ENCODE assay signal across 14 cellular contexts in the genomic region with DNA sequence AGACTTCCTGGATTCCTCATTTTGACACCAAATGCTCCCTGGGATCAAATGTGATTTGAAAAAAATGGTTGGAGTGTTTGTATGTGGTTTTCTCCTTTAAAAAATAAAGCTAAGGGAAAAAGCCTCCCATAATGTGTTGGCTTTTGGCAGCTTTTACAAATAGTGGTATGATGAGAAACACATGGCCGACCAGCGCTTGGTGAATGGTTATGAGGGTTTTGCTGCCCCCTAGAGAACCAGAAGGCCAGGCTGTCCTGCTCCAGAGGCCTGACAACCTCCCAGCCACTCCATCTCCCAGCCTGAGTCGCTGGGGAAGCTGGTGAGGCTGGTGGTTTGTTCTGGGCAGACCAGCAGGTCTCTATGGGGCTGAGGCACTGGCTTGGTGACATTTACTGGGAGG.
A peak's percentile ranks its signal among the peaks of the same experiment; 100 is the strongest.
DNase-seq lines count a peak whose midpoint lies in the region; ATAC-seq and TF ChIP-seq lines count a peak whose summit lies in the region.
"Had no signal": no experiment of that assay in that cellular context is flagged by ENCODE, and none has a peak within 500 bp of the region (broad histone marks: within the 10 kb centered on the region; RNA-seq: fewer than 3 reads in every experiment).

No MANE protein-coding gene starts in this region.

- WGBS in esophagus squamous epithelium, 2 donors, result 68 to 82% methylated on average over 2 to 3 of the region's 3 CpGs

- H3K4me1 ChIP-seq in esophagus squamous epithelium, result no peaks in the 10 kb centered on the region

- no peaks in the 10 kb centered on the region for H3K9me3 Mint-ChIP-seq in mesothelial cell of epicardium
- H3K9me3 Mint-ChIP-seq: effector memory CD8-positive, alpha-beta T cell; stimulated activated naive CD8-positive, alpha-beta T cell treated with anti-CD3 and anti-CD28 coated beads, Interleukin-15, amount 100 ng/mL, for 72 hours had no signal

- no peaks in the 10 kb centered on the region for H3K36me3 Mint-ChIP-seq in mesothelial cell of epicardium

- H3K36me3 ChIP-seq in brain microvascular endothelial cell (replicated peaks) (no peaks in the 10 kb centered on the region), esophagus squamous epithelium (no peaks in the 10 kb centered on the region)
- H3K36me3 ChIP-seq: neutrophil had no signal

- no peak overlapping the region for H3K4me3 Mint-ChIP-seq in mesothelial cell of epicardium
- H3K4me3 Mint-ChIP-seq: effector memory CD8-positive, alpha-beta T cell; stimulated activated naive CD8-positive, alpha-beta T cell treated with anti-CD3 and anti-CD28 coated beads, Interleukin-15, amount 100 ng/mL, for 72 hours had no signal

- DNase-seq in AG09319 (ENCODE audit: extremely low read depth, low read depth) (peak; percentile 74), HT-29 (ENCODE audit: low spot score) (peak; percentile 53), brain microvascular endothelial cell (no peak), mesothelial cell of epicardium (ENCODE audit: low spot score in 2 of 2, unreplicated experiment in 2 of 2) (no peak), esophagus squamous epithelium (lab: John Stamatoyannopoulos, UW) (no peak), kidney tubule cell (ENCODE audit: low spot score) (no peak)
- DNase-seq: activated CD4-positive, alpha-beta T cell treated with anti-CD3 and anti-CD28 coated beads for 4 hours; effector memory CD8-positive, alpha-beta T cell; GF-D8; NCI-H2227 treated with DMSO at 0.1 percent for 48 hours; stimulated activated naive CD8-positive, alpha-beta T cell treated with anti-CD3 and anti-CD28 coated beads, Interleukin-15, amount 100 ng/mL, for 72 hours had no signal

- H3K27ac ChIP-seq in brain microvascular endothelial cell, result no peak overlapping the region
- no peak overlapping the region for H3K27ac ChIP-seq in esophagus squamous epithelium
- H3K27ac ChIP-seq: neutrophil had no signal

- TF ChIP-seq POLR2A in esophagus squamous epithelium (IDR thresholded peaks at IDR 0.05), result no peak

- in situ Hi-C loops in brain microvascular endothelial cell (cut with HindIII; ENCODE audit: low pct_ligation_motif_present, low sequenced_read_pairs), result no loop called here

- no peaks in the 10 kb centered on the region for H3K9me3 ChIP-seq in esophagus squamous epithelium
- H3K9me3 ChIP-seq: neutrophil had no signal

- TF ChIP-seq CTCF in AG09319 (IDR thresholded peaks at IDR 0.05; ENCODE audit: low read depth, low read length), result peak; percentile 77
- peak; percentile 64 for TF ChIP-seq CTCF in brain microvascular endothelial cell (IDR thresholded peaks at IDR 0.05; ENCODE audit: low read depth, low read length, missing control alignments)
- no peak for TF ChIP-seq CTCF in mesothelial cell of epicardium (IDR thresholded peaks at IDR 0.05; ENCODE audit: unreplicated experiment)
- TF ChIP-seq CTCF in esophagus squamous epithelium (IDR thresholded peaks at IDR 0.05), result no peak

- H3K4me1 Mint-ChIP-seq in mesothelial cell of epicardium, result peaks cover 45% of the 10 kb centered on the region
- H3K4me1 Mint-ChIP-seq: stimulated activated naive CD8-positive, alpha-beta T cell treated with anti-CD3 and anti-CD28 coated beads, Interleukin-15, amount 100 ng/mL, for 72 hours had no signal

- H3K27me3 Mint-ChIP-seq in mesothelial cell of epicardium (ENCODE audit: low read depth), result no peaks in the 10 kb centered on the region
- H3K27me3 Mint-ChIP-seq: effector memory CD8-positive, alpha-beta T cell; stimulated activated naive CD8-positive, alpha-beta T cell treated with anti-CD3 and anti-CD28 coated beads, Interleukin-15, amount 100 ng/mL, for 72 hours had no signal

- H3K4me3 ChIP-seq in brain microvascular endothelial cell (ENCODE audit: low read depth, low read length), result no peak overlapping the region
- H3K4me3 ChIP-seq in esophagus squamous epithelium, result no peak overlapping the region

- H3K27ac Mint-ChIP-seq in mesothelial cell of epicardium, result peak overlapping the region; percentile 41
- H3K27ac Mint-ChIP-seq: effector memory CD8-positive, alpha-beta T cell; stimulated activated naive CD8-positive, alpha-beta T cell treated with anti-CD3 and anti-CD28 coated beads, Interleukin-15, amount 100 ng/mL, for 72 hours had no signal

- H3K27me3 ChIP-seq in brain microvascular endothelial cell (replicated peaks), result no peaks in the 10 kb centered on the region
- H3K27me3 ChIP-seq in esophagus squamous epithelium, result peaks cover 0 to 4% (median 0%) of the 10 kb centered on the region in 4 donors

- intact Hi-C loops in esophagus squamous epithelium (cut with DNase I), result no loop called here

- ATAC-seq in GM18502 (IDR thresholded peaks at IDR 0.05; ENCODE audit: poor library complexity, unreplicated experiment) (no peak), GM21723 (IDR thresholded peaks at IDR 0.05; ENCODE audit: unreplicated experiment) (no peak)
- ATAC-seq: effector memory CD8-positive, alpha-beta T cell; stimulated activated naive CD8-positive, alpha-beta T cell treated with anti-CD3 and anti-CD28 coated beads, Interleukin-15, amount 100 ng/mL, for 72 hours had no signal

Comparison
In these comparisons a context has a peak if more than half of its experiments do, and no peak if none do; other contexts are left out.
1. DNase-seq: peak in AG09319 (single experiment) and HT-29 (single experiment); none in brain microvascular endothelial cell (single experiment), mesothelial cell of epicardium (0 of 2), esophagus squamous epithelium (single experiment) and kidney tubule cell (single experiment).
2. CTCF ChIP-seq: peak in AG09319 (single experiment) and brain microvascular endothelial cell (single experiment); none in mesothelial cell of epicardium (single experiment) and esophagus squamous epithelium (0 of 6).